ENCODE assay signal across 13 cellular contexts in the genomic region with DNA sequence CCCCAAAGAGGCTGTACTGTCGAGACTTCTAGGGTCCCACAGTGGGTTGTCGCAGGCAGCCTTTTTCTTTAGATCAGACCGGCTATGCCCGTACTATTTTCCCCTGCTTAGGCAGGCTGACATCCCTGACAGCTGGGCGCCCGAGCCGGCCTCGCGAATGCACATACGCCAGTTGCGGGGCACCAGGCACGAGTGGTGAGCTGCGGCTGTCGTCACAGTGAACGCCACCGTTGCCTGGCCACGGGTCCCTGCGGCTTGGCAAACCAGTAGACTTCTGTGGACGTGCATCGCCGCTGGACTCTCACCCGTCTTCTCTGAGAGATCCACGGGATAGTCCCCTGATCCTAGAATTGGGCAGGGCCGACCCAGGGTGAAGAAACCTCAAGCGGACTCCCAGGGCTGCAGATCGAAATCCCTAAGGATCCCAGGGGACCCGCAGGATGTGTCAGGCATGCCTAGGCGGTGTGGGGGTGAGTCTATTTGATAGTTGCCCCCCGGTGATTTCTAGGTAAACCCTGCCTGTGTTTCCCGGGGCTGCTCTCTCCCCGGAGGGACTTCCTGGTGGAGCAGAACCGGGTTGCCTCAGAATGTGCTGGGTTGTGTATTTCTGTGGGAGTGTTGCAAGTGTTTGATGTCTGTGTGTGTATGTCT. TPM values are rescaled to one million over a fixed set of nuclear protein-coding genes. Genes with fewer than 3 reads are reported as not detected.
DNase-seq lines count a peak whose midpoint lies in the region; ATAC-seq and TF ChIP-seq lines count a peak whose summit lies in the region.
"Had no signal": no experiment of that assay in that cellular context is flagged by ENCODE, and none has a peak within 500 bp of the region (broad histone marks: within the 10 kb centered on the region; RNA-seq: fewer than 3 reads in every experiment).

No MANE protein-coding gene starts in this region.

- no peaks in the 10 kb centered on the region for H3K4me1 Mint-ChIP-seq in endodermal cell
- no peaks in the 10 kb centered on the region for H3K4me1 Mint-ChIP-seq in effector memory CD8-positive, alpha-beta T cell (ENCODE audit: low read depth in 2 of 2)

- no peak overlapping the region for H3K27ac ChIP-seq in endodermal cell (ENCODE audit: low read depth, low read length)
- H3K27ac ChIP-seq: PC-9 had no signal

- H3K36me3 ChIP-seq in endodermal cell (ENCODE audit: control insufficient read depth, insufficient read depth, low read length) = no peaks in the 10 kb centered on the region

- no peak overlapping the region for H3K4me3 ChIP-seq in endodermal cell (ENCODE audit: low read length)
- H3K4me3 ChIP-seq: PC-9 had no signal

- no peak overlapping the region for H3K4me3 Mint-ChIP-seq in endodermal cell
- no peak overlapping the region for H3K4me3 Mint-ChIP-seq in effector memory CD8-positive, alpha-beta T cell
- H3K4me3 Mint-ChIP-seq: CD8-positive, alpha-beta T cell; IgD-negative memory B cell had no signal

- 93 to 95% methylated on average over 26 to 32 of the region's 32 CpGs for WGBS in endodermal cell (ENCODE audit: insufficient coverage in 1 of 2, insufficient read length in 1 of 2), 2 experiments

- no peak overlapping the region for H3K9ac ChIP-seq in endodermal cell (ENCODE audit: extremely low read depth, low read length, poor library complexity, severe bottlenecking)

- peak; percentile 21 for DNase-seq in D341Med (ENCODE audit: low spot score)
- DNase-seq in GM10266 (ENCODE audit: extremely low spot score) = peak; percentile 6
- DNase-seq in endodermal cell = peak; percentile 28
- peak; percentile 6 for DNase-seq in mucosa of gallbladder (ENCODE audit: low spot score)
- DNase-seq in DMS 273 treated with DMSO at 0.1 percent for 48 hours (lab: John Stamatoyannopoulos, UW) = no peak
- DNase-seq in effector memory CD8-positive, alpha-beta T cell = no peak
- DNase-seq: NCI-H187 treated with DMSO at 0.1 percent for 48 hours, NCI-H774, PC-9 had no signal

- H3K4me1 ChIP-seq in endodermal cell (ENCODE audit: control insufficient read depth, insufficient read depth, low read length) = no peaks in the 10 kb centered on the region

- ATAC-seq in GM18870 (IDR thresholded peaks at IDR 0.05; ENCODE audit: unreplicated experiment) (no peak), GM18867 (IDR thresholded peaks at IDR 0.05; ENCODE audit: unreplicated experiment) (no peak)
- no peak for ATAC-seq in effector memory CD8-positive, alpha-beta T cell (replicated peaks)
- ATAC-seq: CD8-positive, alpha-beta T cell had no signal

- H3K27me3 ChIP-seq in endodermal cell (ENCODE audit: control insufficient read depth, insufficient read depth, low read length, poor library complexity, severe bottlenecking) = no peaks in the 10 kb centered on the region

- no peaks in the 10 kb centered on the region for H3K36me3 Mint-ChIP-seq in endodermal cell (ENCODE audit: low read depth)
- no peaks in the 10 kb centered on the region for H3K36me3 Mint-ChIP-seq in effector memory CD8-positive, alpha-beta T cell (ENCODE audit: insufficient read depth)
- H3K36me3 Mint-ChIP-seq: CD8-positive, alpha-beta T cell; IgD-negative memory B cell had no signal

- H3K27ac Mint-ChIP-seq in endodermal cell = no peak overlapping the region
- no peak overlapping the region for H3K27ac Mint-ChIP-seq in effector memory CD8-positive, alpha-beta T cell
- H3K27ac Mint-ChIP-seq: CD8-positive, alpha-beta T cell; IgD-negative memory B cell had no signal

- H3K27me3 Mint-ChIP-seq in endodermal cell (ENCODE audit: insufficient read depth) = peaks cover 11% of the 10 kb centered on the region
- peaks cover 28 to 80% of the 10 kb centered on the region in 2 donors for H3K27me3 Mint-ChIP-seq in effector memory CD8-positive, alpha-beta T cell

- peaks cover 45% of the 10 kb centered on the region for H3K9me3 Mint-ChIP-seq in endodermal cell
- peaks cover 0 to 6% of the 10 kb centered on the region in 2 donors for H3K9me3 Mint-ChIP-seq in effector memory CD8-positive, alpha-beta T cell
- H3K9me3 Mint-ChIP-seq: CD8-positive, alpha-beta T cell had no signal

- no peaks in the 10 kb centered on the region for H3K9me3 ChIP-seq in endodermal cell (ENCODE audit: control insufficient read depth, low read length)

- TF ChIP-seq CTCF in GM10266 (IDR thresholded peaks at IDR 0.05; ENCODE audit: control insufficient read depth, insufficient read depth, low read depth, missing control alignments) (no peak), endodermal cell (conservative IDR thresholded peaks at IDR 0.05) (no peak)

RNA-seq across cellular contexts. Expression of gene ZNF273, which starts 33.0 kb away (rescaled TPM):
- total RNA-seq in endodermal cell (10 to 100 TPM; 15.5 to 20.5 TPM), mucosa of gallbladder (9.3 TPM)
- 16.2 TPM for polyA plus RNA-seq in endodermal cell (2013, experiment 1 of 2)
- 16.7 TPM for polyA plus RNA-seq in endodermal cell (2013, experiment 2 of 2)

Comparison
In these comparisons a context has a peak if more than half of its experiments do, and no peak if none do; other contexts are left out.
1. DNase-seq: peak in D341Med (single experiment), GM10266 (single experiment), endodermal cell (single experiment) and mucosa of gallbladder (single experiment); none in DMS 273 treated with DMSO at 0.1 percent for 48 hours (single experiment) and effector memory CD8-positive, alpha-beta T cell (0 of 3).